In genomic region chr19:21021238-21021637, GRCh38 we compare ENCODE assay signal across 2 cellular contexts.
A peak's percentile ranks its signal among the peaks of the same experiment; 100 is the strongest.
TF ChIP-seq lines count a peak whose summit lies in the region.

No MANE protein-coding gene starts in this region.

TF ChIP-seq in GM12878, 131 proteins besides CTCF, POLR2A, EP300 and RAD21:
- peak; percentile 25; the same call in 1 of the 2 replicates for TF ChIP-seq TCF7 (IDR thresholded peaks at IDR 0.05; ENCODE audit: borderline replicate concordance)

TF ChIP-seq in HepG2, 621 proteins besides CTCF, POLR2A, EP300 and RAD21:
- 0 out of 2 replicates have a peak, but pooled peaks have one; percentile 0 for TF ChIP-seq ZNF292 (CRISPR knock-in tag; IDR thresholded peaks at IDR 0.05; ENCODE audit: borderline replicate concordance, low read depth)
